In the genomic region with DNA sequence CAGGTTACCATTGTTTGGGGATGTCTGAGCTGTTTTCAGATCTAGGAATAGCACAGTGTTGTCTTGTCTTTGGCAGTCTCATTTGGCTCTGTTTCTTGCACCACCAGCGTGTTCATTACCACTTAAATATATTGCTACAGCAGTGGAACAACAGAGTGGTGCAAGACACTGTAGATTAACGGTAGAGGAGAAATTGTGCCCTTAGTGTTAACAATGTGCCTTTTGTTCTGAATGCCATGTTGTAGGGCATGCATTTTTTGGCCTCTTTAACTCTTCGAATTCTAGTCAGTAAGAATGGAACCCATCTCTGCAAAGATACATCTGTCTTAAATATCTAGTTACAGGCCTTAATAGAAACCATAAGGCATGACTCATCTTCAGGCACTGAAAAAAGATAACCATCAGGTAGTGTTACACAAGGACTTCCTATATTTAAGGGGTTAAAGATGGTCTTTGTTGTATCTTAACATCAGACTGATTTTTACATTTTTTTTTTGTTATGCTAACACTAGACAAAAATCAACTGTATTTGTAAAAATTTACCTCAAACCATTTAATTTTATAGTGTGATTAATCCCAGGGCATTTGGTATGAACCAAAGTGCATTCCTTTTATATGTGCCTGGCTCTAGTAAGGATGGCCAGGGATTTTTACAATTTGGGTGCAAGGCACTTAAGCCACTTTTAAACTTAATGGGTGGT, we compare ENCODE assay signal across 10 cellular contexts. TPM values are rescaled to one million over a fixed set of nuclear protein-coding genes. Genes with fewer than 3 reads are reported as not detected.
A peak's percentile ranks its signal among the peaks of the same experiment; 100 is the strongest.
DNase-seq lines count a peak whose midpoint lies in the region; ATAC-seq and TF ChIP-seq lines count a peak whose summit lies in the region.
"Had no signal": no experiment of that assay in that cellular context is flagged by ENCODE, and none has a peak within 500 bp of the region (broad histone marks: within the 10 kb centered on the region; RNA-seq: fewer than 3 reads in every experiment).

No MANE protein-coding gene starts in this region.

- no peaks in the 10 kb centered on the region for H3K4me1 ChIP-seq in breast epithelium
- peaks cover 11% of the 10 kb centered on the region for H3K4me1 ChIP-seq in foreskin keratinocyte

- no peaks in the 10 kb centered on the region for H3K9me3 Mint-ChIP-seq in MCF 10A (ENCODE audit: unreplicated experiment)

- TF ChIP-seq POLR2A in breast epithelium (IDR thresholded peaks at IDR 0.05): no peak

- H3K27me3 ChIP-seq in breast epithelium (no peaks in the 10 kb centered on the region), foreskin keratinocyte (no peaks in the 10 kb centered on the region)

- no peaks in the 10 kb centered on the region for H3K9me3 ChIP-seq in breast epithelium

- no peak overlapping the region for H3K27ac Mint-ChIP-seq in MCF 10A (ENCODE audit: low read depth, unreplicated experiment)

- DNase-seq in MCF 10A (ENCODE audit: unreplicated experiment): peak; percentile 21
- DNase-seq in breast epithelium (ENCODE audit: low spot score in 2 of 2): no peak
- DNase-seq in SK-N-DZ (ENCODE audit: low spot score): peak; percentile 76
- no peak for DNase-seq in foreskin keratinocyte
- DNase-seq in stimulated activated naive CD8-positive, alpha-beta T cell treated with anti-CD3 and anti-CD28 coated beads, Interleukin-15, Interleukin-2, amounts not matched to agents 100 U/mL and 50 U/mL, for 24 hours: no peak
- no peak for DNase-seq in GOT3 (lab: John Stamatoyannopoulos, UW)
- DNase-seq: effector memory CD4-positive, alpha-beta T cell; NCI-H510A treated with DMSO at 0.1 percent for 48 hours had no signal

- intact Hi-C loops in MCF 10A (cut with micrococcal nuclease): no loop called here
- intact Hi-C loops in breast epithelium (cut with DNase I; ENCODE audit: low total_unique reads): no loop called here

- no peaks in the 10 kb centered on the region for H3K27me3 Mint-ChIP-seq in MCF 10A (ENCODE audit: insufficient read depth, unreplicated experiment)

- ATAC-seq in foreskin keratinocyte (peak; percentile 47), HG03520 (IDR thresholded peaks at IDR 0.05; ENCODE audit: unreplicated experiment) (no peak), GM21528 (IDR thresholded peaks at IDR 0.05; ENCODE audit: low FRiP score, unreplicated experiment) (no peak)
- ATAC-seq in stimulated activated naive CD8-positive, alpha-beta T cell treated with anti-CD3 and anti-CD28 coated beads, Interleukin-15, Interleukin-2, amounts not matched to agents 100 U/mL and 50 U/mL, for 24 hours: peak; percentile 40

- H3K4me3 Mint-ChIP-seq in MCF 10A (ENCODE audit: unreplicated experiment): no peak overlapping the region

- TF ChIP-seq CTCF in MCF 10A (IDR thresholded peaks at IDR 0.05; ENCODE audit: unreplicated experiment): no peak
- no peak for TF ChIP-seq CTCF in breast epithelium (IDR thresholded peaks at IDR 0.05)
- TF ChIP-seq CTCF in foreskin keratinocyte (conservative IDR thresholded peaks at IDR 0.05): no peak

- H3K4me3 ChIP-seq in breast epithelium: no peak overlapping the region

- peaks cover 9% of the 10 kb centered on the region for H3K4me1 Mint-ChIP-seq in MCF 10A (ENCODE audit: insufficient read depth, unreplicated experiment)

- POLR2A ChIA-PET in MCF 10A (lab: Yijun Ruan, JAX): interaction anchor here (1.1 to 1.4 kb wide), 2 partner anchors 12 to 15 kb away, joined by 4 to 6 read pairs; no protein-coding TSS in a partner anchor

- no TSS peak for BruUV-seq in MCF 10A (replicated peaks; lab: Mats Ljungman, UMichigan)

- peaks cover 28% of the 10 kb centered on the region for H3K36me3 Mint-ChIP-seq in MCF 10A (ENCODE audit: insufficient read depth, unreplicated experiment)

- H3K36me3 ChIP-seq in breast epithelium: no peaks in the 10 kb centered on the region

- H3K27ac ChIP-seq in breast epithelium (no peak overlapping the region), foreskin keratinocyte (no peak overlapping the region)

- CTCF ChIA-PET in MCF 10A (lab: Yijun Ruan, JAX): no interaction called here

RNA-seq across cellular contexts. Expression of a gene that starts 12.9 kb away (rescaled TPM):
- total RNA-seq in MCF 10A (2022) (24.6 and 33.3 TPM in 2 replicates), breast epithelium (10 to 100 TPM; 12.4 to 19.2 (median 17.7) TPM), foreskin keratinocyte (18.3 and 20.5 TPM in 2 replicates)
- 30.0 and 31.8 TPM in 2 replicates for polyA plus RNA-seq in SK-N-DZ (2014; cell fraction: cytosol; rRNA removed)
- 28.2 and 31.7 TPM in 2 replicates for polyA plus RNA-seq in SK-N-DZ (2014; cell fraction: nucleus; rRNA removed)
- 5.9 and 7.7 TPM in 2 replicates for polyA plus RNA-seq in foreskin keratinocyte

Comparison
In these comparisons a context has a peak if more than half of its experiments do, and no peak if none do; other contexts are left out.
1. DNase-seq: peak in MCF 10A (single experiment) and SK-N-DZ (single experiment); none in breast epithelium (0 of 2), foreskin keratinocyte (0 of 2), stimulated activated naive CD8-positive, alpha-beta T cell treated with anti-CD3 and anti-CD28 coated beads, Interleukin-15, Interleukin-2, amounts not matched to agents 100 U/mL and 50 U/mL, for 24 hours (single experiment) and GOT3 (single experiment).
2. ATAC-seq: peak in foreskin keratinocyte (single experiment) and stimulated activated naive CD8-positive, alpha-beta T cell treated with anti-CD3 and anti-CD28 coated beads, Interleukin-15, Interleukin-2, amounts not matched to agents 100 U/mL and 50 U/mL, for 24 hours (single experiment); none in HG03520 (single experiment) and GM21528 (single experiment).